Comparison of ENCODE assay signal across 10 cellular contexts in genomic region chr13:99275093-99275469, GRCh38. TPM values are rescaled to one million over a fixed set of nuclear protein-coding genes. Genes with fewer than 3 reads are reported as not detected.
DNase-seq lines count a peak whose midpoint lies in the region; ATAC-seq, FAIRE-seq and TF ChIP-seq lines count a peak whose summit lies in the region.
"Had no signal": no experiment of that assay in that cellular context is flagged by ENCODE, and none has a peak within 500 bp of the region (broad histone marks: within the 10 kb centered on the region; RNA-seq: fewer than 3 reads in every experiment).

No MANE protein-coding gene starts in this region.

- H3K79me2 ChIP-seq in MM.1S (ENCODE audit: low read length): no peaks in the 10 kb centered on the region

- H3K9me2 ChIP-seq in MM.1S (replicated peaks; ENCODE audit: insufficient read depth, low read length): no peaks in the 10 kb centered on the region

- no peaks in the 10 kb centered on the region for H4K20me1 ChIP-seq in MM.1S (ENCODE audit: insufficient read depth, low read length)

- peaks cover 79% of the 10 kb centered on the region for H3K36me3 Mint-ChIP-seq in activated T-cell treated with anti-CD3 and anti-CD28 coated beads, Interleukin-2, amount 50 U/mL, for 24 hours (ENCODE audit: low read depth)

- H3K9me3 Mint-ChIP-seq in activated T-cell treated with anti-CD3 and anti-CD28 coated beads, Interleukin-2, amount 50 U/mL, for 24 hours: peaks cover 8% of the 10 kb centered on the region

- DNase-seq in activated T-cell treated with anti-CD3 and anti-CD28 coated beads, Interleukin-2, amount 50 U/mL, for 24 hours: no peak
- DNase-seq in activated T-cell treated with anti-CD3 and anti-CD28 coated beads for 4 hours: no peak
- DNase-seq in MM.1S: peak; percentile 21
- DNase-seq in brain microvascular endothelial cell: peak; percentile 69
- DNase-seq in small intestine: peak; percentile 42
- no peak for DNase-seq in NCI-H2029 (lab: John Stamatoyannopoulos, UW)
- no peak for DNase-seq in activated CD4-positive, CD25-positive, alpha-beta regulatory T cell treated with anti-CD3 and anti-CD28 coated beads, Interleukin-2, amount 50 U/mL, for 72 hours
- DNase-seq: right lobe of liver had no signal

- H3K4me3 Mint-ChIP-seq in activated T-cell treated with anti-CD3 and anti-CD28 coated beads, Interleukin-2, amount 50 U/mL, for 24 hours: no peak overlapping the region

- H3K9me3 ChIP-seq in MM.1S (replicated peaks; ENCODE audit: insufficient read depth, low read length) (no peaks in the 10 kb centered on the region), small intestine (ENCODE audit: control insufficient read depth, low read depth) (no peaks in the 10 kb centered on the region)
- H3K9me3 ChIP-seq: right lobe of liver, thoracic aorta had no signal

- no peaks in the 10 kb centered on the region for H3F3A ChIP-seq in MM.1S (ENCODE audit: insufficient read depth, low read length)

- H3K4me1 ChIP-seq in MM.1S (ENCODE audit: low read length) (no peaks in the 10 kb centered on the region), small intestine (ENCODE audit: control insufficient read depth in 2 of 2, insufficient read depth in 1 of 2, low read depth in 1 of 2, low read length in 1 of 2) (peaks cover 0 to 5% of the 10 kb centered on the region in 2 donors)

- no peaks in the 10 kb centered on the region for H3K27me3 Mint-ChIP-seq in activated T-cell treated with anti-CD3 and anti-CD28 coated beads, Interleukin-2, amount 50 U/mL, for 24 hours

- H3K36me3 ChIP-seq in MM.1S (replicated peaks; ENCODE audit: insufficient read depth, low read length) (no peaks in the 10 kb centered on the region), brain microvascular endothelial cell (replicated peaks) (no peaks in the 10 kb centered on the region), small intestine (ENCODE audit: control insufficient read depth in 2 of 2, insufficient read depth in 2 of 2, low read length in 2 of 2) (peaks cover 0 to 3% of the 10 kb centered on the region in 2 donors)
- H3K36me3 ChIP-seq: right lobe of liver, thoracic aorta had no signal

- H2AFZ ChIP-seq in MM.1S (ENCODE audit: low read length): no peak overlapping the region

- H3K27ac ChIP-seq in MM.1S (ENCODE audit: low read length): no peak overlapping the region
- H3K27ac ChIP-seq in brain microvascular endothelial cell: no peak overlapping the region
- peak overlapping the region in 1 of 2 donors; percentile 5 for H3K27ac ChIP-seq in small intestine (ENCODE audit: low read depth in 1 of 2, low read length in 1 of 2)
- H3K27ac ChIP-seq: right lobe of liver, thoracic aorta had no signal

- no peak overlapping the region for H3K4me2 ChIP-seq in MM.1S (ENCODE audit: low read depth, low read length)

- no peak for FAIRE-seq in small intestine (lab: Jason Lieb, UNC)

- no peak for ATAC-seq in GM18520 (IDR thresholded peaks at IDR 0.05; ENCODE audit: unreplicated experiment)
- ATAC-seq: right lobe of liver had no signal

- peak overlapping the region; percentile 88 for H3K27ac Mint-ChIP-seq in activated T-cell treated with anti-CD3 and anti-CD28 coated beads, Interleukin-2, amount 50 U/mL, for 24 hours

- in situ Hi-C loops in brain microvascular endothelial cell (cut with HindIII; ENCODE audit: low pct_ligation_motif_present, low sequenced_read_pairs): no loop called here

- TF ChIP-seq CTCF in MM.1S (IDR thresholded peaks at IDR 0.05; ENCODE audit: low read length) (no peak), brain microvascular endothelial cell (IDR thresholded peaks at IDR 0.05; ENCODE audit: low read depth, low read length, missing control alignments) (no peak)

- WGBS in small intestine, 3 donors: 44 to 65% (median 46%) methylated on average over 1 of the region's 1 CpG

- no peak overlapping the region for H3K4me3 ChIP-seq in MM.1S (ENCODE audit: low read length)
- H3K4me3 ChIP-seq in brain microvascular endothelial cell (ENCODE audit: low read depth, low read length): no peak overlapping the region
- H3K4me3 ChIP-seq in small intestine (ENCODE audit: low read depth in 1 of 2, low read length in 2 of 2): no peak overlapping the region
- H3K4me3 ChIP-seq: right lobe of liver, thoracic aorta had no signal

- no peaks in the 10 kb centered on the region for H3K27me3 ChIP-seq in MM.1S (replicated peaks; ENCODE audit: insufficient read depth, low read length)
- no peaks in the 10 kb centered on the region for H3K27me3 ChIP-seq in brain microvascular endothelial cell (replicated peaks)
- no peaks in the 10 kb centered on the region for H3K27me3 ChIP-seq in small intestine (ENCODE audit: control insufficient read depth in 2 of 2, insufficient read depth in 2 of 2, low read length in 2 of 2)
- H3K27me3 ChIP-seq: right lobe of liver had no signal

- peaks cover 93% of the 10 kb centered on the region for H3K4me1 Mint-ChIP-seq in activated T-cell treated with anti-CD3 and anti-CD28 coated beads, Interleukin-2, amount 50 U/mL, for 24 hours (ENCODE audit: low read depth)

- H3K9ac ChIP-seq in MM.1S (ENCODE audit: low read length): no peak overlapping the region

RNA-seq across cellular contexts. Expression of gene GPR18, which starts 16.9 kb away (rescaled TPM):
- under 1 TPM in 2 of 3 donors, not detected in 1; 0.54 to 0.66 TPM for polyA plus RNA-seq in small intestine

RNA-seq across cellular contexts. Expression of gene GPR183, which starts 32.1 kb away (rescaled TPM):
- polyA plus RNA-seq in small intestine: 1 to 10 TPM in 2 of 3 donors, not detected in 1; 2.4 to 5.5 TPM

Comparison
In these comparisons a context has a peak if more than half of its experiments do, and no peak if none do; other contexts are left out.
1. DNase-seq: peak in MM.1S (single experiment), brain microvascular endothelial cell (single experiment) and small intestine (single experiment); none in activated T-cell treated with anti-CD3 and anti-CD28 coated beads, Interleukin-2, amount 50 U/mL, for 24 hours (single experiment), activated T-cell treated with anti-CD3 and anti-CD28 coated beads for 4 hours (single experiment), NCI-H2029 (single experiment) and activated CD4-positive, CD25-positive, alpha-beta regulatory T cell treated with anti-CD3 and anti-CD28 coated beads, Interleukin-2, amount 50 U/mL, for 72 hours (single experiment).